ENCODE assay signal across 19 cellular contexts in the genomic region with DNA sequence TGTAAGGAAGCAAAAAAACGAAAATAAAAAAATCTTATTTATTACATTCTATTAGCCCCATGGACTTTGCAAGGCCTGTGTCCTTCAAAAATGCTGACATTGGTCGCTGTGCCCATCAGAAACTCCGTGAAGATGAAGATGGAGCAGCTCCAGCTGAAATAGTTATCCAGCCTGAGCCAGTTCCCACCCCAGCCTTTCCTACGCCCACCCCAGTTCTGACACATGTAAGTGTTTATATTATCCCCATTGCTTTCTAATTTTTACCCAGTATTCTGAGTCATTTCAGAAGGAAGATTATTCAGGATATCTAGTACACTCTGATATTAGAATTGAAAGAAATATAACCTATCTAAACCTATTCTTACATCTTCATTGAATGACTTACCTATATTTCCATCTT.
DNase-seq lines count a peak whose midpoint lies in the region; ATAC-seq, FAIRE-seq and TF ChIP-seq lines count a peak whose summit lies in the region.
"Had no signal": no experiment of that assay in that cellular context is flagged by ENCODE, and none has a peak within 500 bp of the region (broad histone marks: within the 10 kb centered on the region; RNA-seq: fewer than 3 reads in every experiment).

No MANE protein-coding gene starts in this region.

- no peak overlapping the region for H3K4me3 Mint-ChIP-seq in Calu3 (ENCODE audit: low read depth, unreplicated experiment)
- no peak overlapping the region for H3K4me3 Mint-ChIP-seq in activated naive CD8-positive, alpha-beta T cell treated with anti-CD3 and anti-CD28 coated beads for 36 hours
- H3K4me3 Mint-ChIP-seq: B cell had no signal

- TF ChIP-seq CTCF in A549 (IDR thresholded peaks at IDR 0.05) (no peak), Calu3 (IDR thresholded peaks at IDR 0.05; ENCODE audit: unreplicated experiment) (no peak), left lung (IDR thresholded peaks at IDR 0.05) (no peak), transverse colon (IDR thresholded peaks at IDR 0.05) (no peak), GM10248 (IDR thresholded peaks at IDR 0.05; ENCODE audit: control extremely low read depth, extremely low read depth, low read depth, missing control alignments) (no peak)

- POLR2A ChIA-PET in A549 (lab: Yijun Ruan, JAX) = no interaction called here
- POLR2A ChIA-PET in GM10248 (lab: Yijun Ruan, JAX) = no interaction called here

- no peak overlapping the region for H3K4me3 ChIP-seq in A549
- H3K4me3 ChIP-seq in left lung = no peak overlapping the region
- H3K4me3 ChIP-seq in transverse colon = no peak overlapping the region
- H3K4me3 ChIP-seq: cardiac muscle cell had no signal

- peaks cover 25% of the 10 kb centered on the region for H3K36me3 Mint-ChIP-seq in Calu3 (ENCODE audit: insufficient read depth, unreplicated experiment)
- peaks cover 45% of the 10 kb centered on the region for H3K36me3 Mint-ChIP-seq in activated naive CD8-positive, alpha-beta T cell treated with anti-CD3 and anti-CD28 coated beads for 36 hours

- H3K9me3 ChIP-seq in A549 (no peaks in the 10 kb centered on the region), left lung (no peaks in the 10 kb centered on the region), transverse colon (no peaks in the 10 kb centered on the region)

- H3K36me3 ChIP-seq in left lung (no peaks in the 10 kb centered on the region), transverse colon (no peaks in the 10 kb centered on the region)

- peak overlapping the region; percentile 84 to 89; a peak in 5 of 6 replicates for H3K27ac ChIP-seq in A549
- H3K27ac ChIP-seq in left lung = peak overlapping the region; percentile 88 to 95
- no peak overlapping the region for H3K27ac ChIP-seq in transverse colon
- H3K27ac ChIP-seq: cardiac muscle cell, VCaP had no signal

- in situ Hi-C loops in transverse colon (cut with MboI; ENCODE audit: low pct_ligation_motif_present in 1 of 4, low pct_unique_long_range_greater_than_20kb in 1 of 4, low sequenced_read_pairs in 3 of 4) = loop anchor here in 2 of 4 donors (25.0 kb wide), 1 partner anchor 245 kb away; no protein-coding TSS in a partner anchor

- ATAC-seq in A549 (no peak), left lung (no peak)
- ATAC-seq: activated naive CD4-positive, alpha-beta T cell treated with anti-CD3 and anti-CD28 coated beads, Interleukin-2, amount 50 U/mL, for 72 hours had no signal

- TF ChIP-seq POLR2A in A549 (IDR thresholded peaks at IDR 0.05; ENCODE audit: low read length) = no peak
- TF ChIP-seq POLR2A in transverse colon (IDR thresholded peaks at IDR 0.05) = no peak

- CTCF ChIA-PET in A549 (lab: Yijun Ruan, JAX) (interaction anchor here (1.3 kb wide), 1 partner anchor 237 kb away, joined by 3 read pairs; no protein-coding TSS in a partner anchor), Calu3 (lab: Charles Lee) (interaction anchor here (0.9 kb wide), 1 partner anchor 1084 kb away, joined by 3 read pairs; no protein-coding TSS in a partner anchor), GM10248 (lab: Yijun Ruan, JAX) (interaction anchor here (5.3 kb wide), 1 partner anchor 10 kb away, joined by 35 read pairs; no protein-coding TSS in a partner anchor)

- no peak for FAIRE-seq in A549 (lab: Jason Lieb, UNC)

- H3K27me3 ChIP-seq in left lung (no peaks in the 10 kb centered on the region), transverse colon (no peaks in the 10 kb centered on the region)
- H3K27me3 ChIP-seq: cardiac muscle cell had no signal

- H3K4me1 Mint-ChIP-seq in Calu3 (ENCODE audit: low read depth, unreplicated experiment) = peaks cover 58% of the 10 kb centered on the region
- H3K4me1 Mint-ChIP-seq in activated naive CD8-positive, alpha-beta T cell treated with anti-CD3 and anti-CD28 coated beads for 36 hours = peaks cover 76% of the 10 kb centered on the region

- TF ChIP-seq RAD21 in A549 (conservative IDR thresholded peaks at IDR 0.05 in 1 of 2, IDR thresholded peaks at IDR 0.05 in 1 of 2) = no peak

- H3K27me3 Mint-ChIP-seq in Calu3 (ENCODE audit: unreplicated experiment) = no peaks in the 10 kb centered on the region
- H3K27me3 Mint-ChIP-seq in activated naive CD8-positive, alpha-beta T cell treated with anti-CD3 and anti-CD28 coated beads for 36 hours = no peaks in the 10 kb centered on the region
- H3K27me3 Mint-ChIP-seq: B cell had no signal

- 87% methylated on average over 4 of the region's 4 CpGs for WGBS in A549 (ENCODE audit: missing lambda C conversion rate)
- WGBS in transverse colon (ENCODE audit: low coverage in 1 of 2), 2 donors = 92 to 97% methylated on average over 4 of the region's 4 CpGs

- intact Hi-C loops in Calu3 (cut with micrococcal nuclease; ENCODE audit: unreplicated experiment) = no loop called here
- intact Hi-C loops in left lung (cut with DNase I) = no loop called here
- intact Hi-C loops in transverse colon (cut with DNase I; ENCODE audit: low total_unique reads) = no loop called here

- H3K4me1 ChIP-seq in A549 (peaks cover 27% of the 10 kb centered on the region), left lung (peaks cover 21 to 46% of the 10 kb centered on the region in 2 donors), transverse colon (peaks cover 0 to 11% (median 2%) of the 10 kb centered on the region in 4 donors)

- H3K27ac Mint-ChIP-seq in Calu3 (ENCODE audit: unreplicated experiment) = peak overlapping the region; percentile 99
- peak overlapping the region; percentile 99 for H3K27ac Mint-ChIP-seq in activated naive CD8-positive, alpha-beta T cell treated with anti-CD3 and anti-CD28 coated beads for 36 hours
- H3K27ac Mint-ChIP-seq: B cell had no signal

- TF ChIP-seq EP300 in A549 (IDR thresholded peaks at IDR 0.05) (no peak), transverse colon (IDR thresholded peaks at IDR 0.05; ENCODE audit: low read depth) (no peak)

- H3K4me2 ChIP-seq in A549 = no peak overlapping the region

- DNase-seq in A549 (ENCODE audit: low read depth in 1 of 2, low spot score in 1 of 2) (no peak), Calu3 (no peak), left lung (no peak), transverse colon (no peak), SKM-1 treated with dmso at 0.1 percent for 144 hours (lab: John Stamatoyannopoulos, UW; ENCODE audit: unreplicated experiment) (no peak), GM10248 (ENCODE audit: extremely low spot score) (no peak), SHP77 treated with DMSO at 0.1 percent for 48 hours (lab: John Stamatoyannopoulos, UW) (no peak)
- DNase-seq in activated naive CD8-positive, alpha-beta T cell treated with anti-CD3 and anti-CD28 coated beads for 36 hours = no peak
- DNase-seq: DMS53; Kasumi-1; NCI-H1694; NCI-H446; posterior cingulate gyrus; stimulated activated CD4-positive, alpha-beta T cell treated with anti-CD3 and anti-CD28 coated beads, Interleukin-12 subunit alpha, Interleukin-12 subunit beta, amount 100 ng/mL, for 4 hours; SW 1271 had no signal

- H3K9me3 Mint-ChIP-seq in Calu3 (ENCODE audit: low read depth, unreplicated experiment) = no peaks in the 10 kb centered on the region
- peaks cover 6% of the 10 kb centered on the region for H3K9me3 Mint-ChIP-seq in activated naive CD8-positive, alpha-beta T cell treated with anti-CD3 and anti-CD28 coated beads for 36 hours
- H3K9me3 Mint-ChIP-seq: activated naive CD4-positive, alpha-beta T cell treated with anti-CD3 and anti-CD28 coated beads, Interleukin-2, amount 50 U/mL, for 72 hours had no signal

- BruUV-seq in Calu3 (replicated peaks; lab: Mats Ljungman, UMichigan) = no TSS peak

TF ChIP-seq in A549, 52 proteins besides CTCF, POLR2A, EP300 and RAD21:
- TF ChIP-seq NR3C1 (IDR thresholded peaks at IDR 0.05) (no peak), USF2 (IDR thresholded peaks at IDR 0.05) (no peak), HOXB13 (CRISPR knock-in tag; IDR thresholded peaks at IDR 0.05; ENCODE audit: low read depth) (no peak), ZNF302 (CRISPR knock-in tag; IDR thresholded peaks at IDR 0.05) (no peak), FOXS1 (CRISPR knock-in tag; IDR thresholded peaks at IDR 0.05) (no peak), RARB (CRISPR knock-in tag; IDR thresholded peaks at IDR 0.05) (no peak), MAX (IDR thresholded peaks at IDR 0.05) (no peak), RFX5 (IDR thresholded peaks at IDR 0.05) (no peak), MAFK (IDR thresholded peaks at IDR 0.05; ENCODE audit: partially characterized antibody) (no peak), FOSB (CRISPR knock-in tag; IDR thresholded peaks at IDR 0.05) (no peak), TP53 (CRISPR knock-in tag; IDR thresholded peaks at IDR 0.05) (no peak), JUN (IDR thresholded peaks at IDR 0.05) (no peak), ZFP36 (IDR thresholded peaks at IDR 0.05; ENCODE audit: borderline replicate concordance, partially characterized antibody) (no peak), CEBPB (IDR thresholded peaks at IDR 0.05) (no peak), KDM1A (IDR thresholded peaks at IDR 0.05; ENCODE audit: low read depth) (no peak), BCL3 (IDR thresholded peaks at IDR 0.05) (no peak)
- TF ChIP-seq, protein P1, sequence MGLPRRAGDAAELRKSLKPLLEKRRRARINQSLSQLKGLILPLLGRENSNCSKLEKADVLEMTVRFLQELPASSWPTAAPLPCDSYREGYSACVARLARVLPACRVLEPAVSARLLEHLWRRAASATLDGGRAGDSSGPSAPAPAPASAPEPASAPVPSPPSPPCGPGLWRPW (IDR thresholded peaks at IDR 0.05) = no peak
TF ChIP-seq in A549: peak in this region for 0.

Comparison
In these comparisons a context has a peak if more than half of its experiments do, and no peak if none do; other contexts are left out.
1. H3K27ac ChIP-seq: peak in A549 (2 of 2) and left lung (2 of 2); none in transverse colon (0 of 4).